ENCODE assay signal across 23 cellular contexts in the genomic region with DNA sequence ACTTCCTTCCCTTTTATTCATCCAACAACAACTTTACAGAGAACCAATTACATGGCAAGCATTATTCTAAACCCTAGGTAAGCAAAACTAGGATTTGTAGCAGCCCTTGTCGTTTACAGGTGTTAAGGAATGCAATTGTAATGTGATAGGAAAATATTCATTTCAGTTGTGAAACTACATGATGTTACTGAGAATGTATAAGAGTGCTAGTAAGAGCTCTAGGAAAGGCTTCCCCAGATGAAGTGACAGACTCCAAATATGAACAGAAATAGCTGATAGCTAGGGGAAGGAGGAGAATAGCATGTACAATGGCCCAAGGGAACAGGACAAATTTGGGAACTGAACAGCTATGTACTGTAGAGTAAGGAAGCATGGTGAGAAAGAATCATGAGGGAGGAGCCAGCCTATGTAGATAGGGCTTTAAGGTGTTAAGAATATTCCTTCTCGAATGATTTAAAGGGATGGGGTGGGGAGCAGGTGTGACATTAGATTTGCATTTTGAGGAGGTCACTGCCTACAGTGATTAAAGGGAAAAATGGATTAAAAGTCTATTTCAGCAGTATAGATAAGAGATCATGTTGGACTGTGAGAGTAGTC. TPM values are rescaled to one million over a fixed set of nuclear protein-coding genes. Genes with fewer than 3 reads are reported as not detected.
DNase-seq lines count a peak whose midpoint lies in the region; ATAC-seq and TF ChIP-seq lines count a peak whose summit lies in the region.
"Had no signal": no experiment of that assay in that cellular context is flagged by ENCODE, and none has a peak within 500 bp of the region (broad histone marks: within the 10 kb centered on the region; RNA-seq: fewer than 3 reads in every experiment).

No MANE protein-coding gene starts in this region.

- H3K4me1 ChIP-seq in HCT116 (ENCODE audit: control insufficient read depth in 1 of 2, insufficient read depth in 2 of 2, low read length in 2 of 2) = no peaks in the 10 kb centered on the region
- H3K4me1 ChIP-seq: Caco-2, Peyer's patch had no signal

- H3K9ac ChIP-seq in HCT116 (ENCODE audit: low read length) = no peak overlapping the region

- TF ChIP-seq CTCF in natural killer cell (IDR thresholded peaks at IDR 0.05) = no peak
- TF ChIP-seq CTCF in HCT116 (IDR thresholded peaks at IDR 0.05 in 2 of 3, conservative IDR thresholded peaks at IDR 0.05 in 1 of 3; ENCODE audit: borderline replicate concordance in 1 of 3, insufficient read depth in 1 of 3, low read depth in 2 of 3, low read length in 2 of 3) = no peak
- TF ChIP-seq CTCF in GM13977 (IDR thresholded peaks at IDR 0.05; ENCODE audit: extremely low read depth, insufficient read depth, missing control alignments) = no peak

- TF ChIP-seq RAD21 in HCT116 (IDR thresholded peaks at IDR 0.05; ENCODE audit: low read depth) = no peak

- DNase-seq in natural killer cell (no peak), HCT116 (ENCODE audit: low read depth, low spot score) (no peak), GM13977 (ENCODE audit: low spot score) (no peak), AG20443 (ENCODE audit: low spot score) (no peak)
- no peak for DNase-seq in natural killer cell treated with Interleukin-12 subunit alpha and Interleukin-12 subunit beta and Interleukin-15 and Interleukin-18, amount 100 ng/mL, for 72 hours (ENCODE audit: low spot score)
- no peak for DNase-seq in stimulated activated effector memory CD8-positive, alpha-beta T cell treated with anti-CD3 and anti-CD28 coated beads, Interleukin-12 subunit alpha, Interleukin-12 subunit beta, amount 100 ng/mL, for 72 hours (ENCODE audit: low spot score in 2 of 2)
- DNase-seq: C1 segment of cervical spinal cord; Caco-2; CD4-positive, alpha-beta memory T cell; DMS 273 treated with DMSO at 0.1 percent for 48 hours; DMS79; GF-D8; Karpas-422; NCI-H1092 treated with DMSO at 0.1 percent for 48 hours; NCI-H1436; NCI-H187; NCI-H2171 treated with DMSO at 0.1 percent for 48 hours; NCI-H524 treated with DMSO at 0.1 percent for 48 hours; NCI-H774; NK-92 treated with Interleukin-12 subunit alpha and Interleukin-12 subunit beta, amount 100 ng/mL, for 24 hours; Peyer's patch had no signal

- no peaks in the 10 kb centered on the region for H3K9me2 ChIP-seq in HCT116 (ENCODE audit: insufficient read depth)

- no peaks in the 10 kb centered on the region for H3K36me3 ChIP-seq in HCT116 (ENCODE audit: control insufficient read depth in 1 of 2, insufficient read depth in 2 of 2, low read length in 2 of 2)
- H3K36me3 ChIP-seq: Peyer's patch had no signal

- no peak for TF ChIP-seq POLR2A in HCT116 (IDR thresholded peaks at IDR 0.05; ENCODE audit: borderline replicate concordance, extremely low read depth, insufficient read depth, insufficient read length)

- POLR2A ChIA-PET in HCT116 (lab: Charles Lee) = no interaction called here

- peaks cover 14 to 30% of the 10 kb centered on the region in 2 donors for H3K4me1 Mint-ChIP-seq in natural killer cell
- peaks cover 11 to 13% of the 10 kb centered on the region in 2 donors for H3K4me1 Mint-ChIP-seq in natural killer cell treated with Interleukin-12 subunit alpha and Interleukin-12 subunit beta and Interleukin-15 and Interleukin-18, amount 100 ng/mL, for 72 hours (ENCODE audit: low read depth in 2 of 2)
- peaks cover 6% of the 10 kb centered on the region for H3K4me1 Mint-ChIP-seq in activated T-helper 17 cell treated with anti-CD3 and anti-CD28 coated beads, Interleukin-2, amount 50 U/mL, for 72 hours
- H3K4me1 Mint-ChIP-seq in stimulated activated effector memory CD8-positive, alpha-beta T cell treated with anti-CD3 and anti-CD28 coated beads, Interleukin-12 subunit alpha, Interleukin-12 subunit beta, amount 100 ng/mL, for 72 hours = peaks cover 10% of the 10 kb centered on the region

- no peak overlapping the region for H3K27ac ChIP-seq in HCT116 (ENCODE audit: low read depth, low read length)
- H3K27ac ChIP-seq: Peyer's patch had no signal

- H3K4me2 ChIP-seq in HCT116 (ENCODE audit: low read length) = no peak overlapping the region

- no peaks in the 10 kb centered on the region for H3K9me3 ChIP-seq in HCT116 (ENCODE audit: control insufficient read depth in 1 of 2, insufficient read depth in 1 of 2, low read depth in 1 of 2, low read length in 2 of 2)
- H3K9me3 ChIP-seq: Caco-2, Peyer's patch had no signal

- H3K27me3 ChIP-seq in HCT116 (ENCODE audit: insufficient read depth, low read length) = no peaks in the 10 kb centered on the region
- H3K27me3 ChIP-seq: Peyer's patch had no signal

- H3K9me3 Mint-ChIP-seq in natural killer cell = no peaks in the 10 kb centered on the region
- H3K9me3 Mint-ChIP-seq in natural killer cell treated with Interleukin-12 subunit alpha and Interleukin-12 subunit beta and Interleukin-15 and Interleukin-18, amount 100 ng/mL, for 72 hours = no peaks in the 10 kb centered on the region
- no peaks in the 10 kb centered on the region for H3K9me3 Mint-ChIP-seq in activated T-helper 17 cell treated with anti-CD3 and anti-CD28 coated beads, Interleukin-2, amount 50 U/mL, for 72 hours
- no peaks in the 10 kb centered on the region for H3K9me3 Mint-ChIP-seq in stimulated activated effector memory CD8-positive, alpha-beta T cell treated with anti-CD3 and anti-CD28 coated beads, Interleukin-12 subunit alpha, Interleukin-12 subunit beta, amount 100 ng/mL, for 72 hours
- H3K9me3 Mint-ChIP-seq: CD4-positive, alpha-beta memory T cell had no signal

- no peak overlapping the region for H2AFZ ChIP-seq in HCT116 (ENCODE audit: low read depth, low read length, poor library complexity, severe bottlenecking)

- no peaks in the 10 kb centered on the region for H4K20me1 ChIP-seq in HCT116 (ENCODE audit: insufficient read depth)

- RAD21 ChIA-PET in HCT116 (lab: Charles Lee; ENCODE audit: low non-redundant PET in 1 of 2, low total read pairs in 2 of 2, uncharacterized antibody in 2 of 2, unreplicated experiment in 2 of 2) = no interaction called here

- no TSS peak for BruUV-seq in HCT116 (replicated peaks; lab: Mats Ljungman, UMichigan)

- no peaks in the 10 kb centered on the region for H3K36me3 Mint-ChIP-seq in natural killer cell
- H3K36me3 Mint-ChIP-seq in natural killer cell treated with Interleukin-12 subunit alpha and Interleukin-12 subunit beta and Interleukin-15 and Interleukin-18, amount 100 ng/mL, for 72 hours = no peaks in the 10 kb centered on the region
- H3K36me3 Mint-ChIP-seq in activated T-helper 17 cell treated with anti-CD3 and anti-CD28 coated beads, Interleukin-2, amount 50 U/mL, for 72 hours (ENCODE audit: low read depth) = no peaks in the 10 kb centered on the region
- H3K36me3 Mint-ChIP-seq in stimulated activated effector memory CD8-positive, alpha-beta T cell treated with anti-CD3 and anti-CD28 coated beads, Interleukin-12 subunit alpha, Interleukin-12 subunit beta, amount 100 ng/mL, for 72 hours = peaks cover 6% of the 10 kb centered on the region

- no peak overlapping the region for H3K4me3 ChIP-seq in HCT116 (replicated peaks in 1 of 2; ENCODE audit: low read depth in 1 of 2, low read length in 2 of 2)
- H3K4me3 ChIP-seq: Peyer's patch had no signal

- H3K79me2 ChIP-seq in HCT116 (ENCODE audit: insufficient read depth, low read length) = no peaks in the 10 kb centered on the region

- no peak overlapping the region for H3K4me3 Mint-ChIP-seq in natural killer cell
- H3K4me3 Mint-ChIP-seq in natural killer cell treated with Interleukin-12 subunit alpha and Interleukin-12 subunit beta and Interleukin-15 and Interleukin-18, amount 100 ng/mL, for 72 hours = no peak overlapping the region
- H3K4me3 Mint-ChIP-seq in activated T-helper 17 cell treated with anti-CD3 and anti-CD28 coated beads, Interleukin-2, amount 50 U/mL, for 72 hours = no peak overlapping the region
- no peak overlapping the region for H3K4me3 Mint-ChIP-seq in stimulated activated effector memory CD8-positive, alpha-beta T cell treated with anti-CD3 and anti-CD28 coated beads, Interleukin-12 subunit alpha, Interleukin-12 subunit beta, amount 100 ng/mL, for 72 hours
- H3K4me3 Mint-ChIP-seq: CD4-positive, alpha-beta memory T cell had no signal

- H3K27me3 Mint-ChIP-seq in natural killer cell (ENCODE audit: low read depth in 2 of 2) = no peaks in the 10 kb centered on the region
- H3K27me3 Mint-ChIP-seq in natural killer cell treated with Interleukin-12 subunit alpha and Interleukin-12 subunit beta and Interleukin-15 and Interleukin-18, amount 100 ng/mL, for 72 hours = no peaks in the 10 kb centered on the region
- H3K27me3 Mint-ChIP-seq in activated T-helper 17 cell treated with anti-CD3 and anti-CD28 coated beads, Interleukin-2, amount 50 U/mL, for 72 hours = no peaks in the 10 kb centered on the region
- H3K27me3 Mint-ChIP-seq: CD4-positive, alpha-beta memory T cell had no signal

- in situ Hi-C loops in GM13977 (cut with MboI; ENCODE audit: low pct_unique_long_range_greater_than_20kb, low sequenced_read_pairs, unreplicated experiment) = no loop called here

- ATAC-seq in natural killer cell = no peak
- no peak for ATAC-seq in natural killer cell treated with Interleukin-12 subunit alpha and Interleukin-12 subunit beta and Interleukin-15 and Interleukin-18, amount 100 ng/mL, for 72 hours
- ATAC-seq in HCT116 = 0 out of 2 replicates have a peak, but pooled peaks have one; percentile 17
- ATAC-seq in activated T-helper 17 cell treated with anti-CD3 and anti-CD28 coated beads, Interleukin-2, amount 50 U/mL, for 72 hours (replicated peaks) = no peak
- peak; percentile 28 for ATAC-seq in stimulated activated effector memory CD8-positive, alpha-beta T cell treated with anti-CD3 and anti-CD28 coated beads, Interleukin-12 subunit alpha, Interleukin-12 subunit beta, amount 100 ng/mL, for 72 hours
- no peak for ATAC-seq in esophagus mucosa

- H3K27ac Mint-ChIP-seq in natural killer cell = peak overlapping the region; percentile 5 to 24
- no peak overlapping the region for H3K27ac Mint-ChIP-seq in natural killer cell treated with Interleukin-12 subunit alpha and Interleukin-12 subunit beta and Interleukin-15 and Interleukin-18, amount 100 ng/mL, for 72 hours
- H3K27ac Mint-ChIP-seq in activated T-helper 17 cell treated with anti-CD3 and anti-CD28 coated beads, Interleukin-2, amount 50 U/mL, for 72 hours = peak overlapping the region; percentile 6
- no peak overlapping the region for H3K27ac Mint-ChIP-seq in stimulated activated effector memory CD8-positive, alpha-beta T cell treated with anti-CD3 and anti-CD28 coated beads, Interleukin-12 subunit alpha, Interleukin-12 subunit beta, amount 100 ng/mL, for 72 hours

- CTCF ChIA-PET in HCT116 (lab: Charles Lee) = no interaction called here

- intact Hi-C loops in natural killer cell (cut with micrococcal nuclease) (no loop called here), HCT116 (cut with micrococcal nuclease) (no loop called here)

TF ChIP-seq in HCT116, 20 proteins besides CTCF, POLR2A, EP300 and RAD21 (continues in another document):
- TF ChIP-seq ELF1 (IDR thresholded peaks at IDR 0.05; ENCODE audit: borderline replicate concordance, low read depth) (no peak), SP1 (IDR thresholded peaks at IDR 0.05; ENCODE audit: low read depth) (no peak)

RNA-seq across cellular contexts. Expression of gene RPE, which starts 31.7 kb away (rescaled TPM):
- 10 to 100 TPM; 36.2 to 57.4 (median 52.4) TPM for total RNA-seq in natural killer cell
- total RNA-seq in natural killer cell treated with Interleukin-12 subunit alpha and Interleukin-12 subunit beta and Interleukin-15 and Interleukin-18, amount 100 ng/mL, for 72 hours = 10 to 100 TPM; 49.4 to 70.9 TPM
- 67.6 TPM for total RNA-seq in HCT116 (2021; ENCODE audit: unreplicated experiment)
- polyA plus RNA-seq in HCT116 (2012) = 33.9 and 38.7 TPM in 2 replicates
- total RNA-seq in activated T-helper 17 cell treated with anti-CD3 and anti-CD28 coated beads, Interleukin-2, amount 50 U/mL, for 72 hours = 10 to 100 TPM; 33.9 to 61.9 TPM
- 43.2 TPM for total RNA-seq in esophagus mucosa

Comparison
In these comparisons a context has a peak if more than half of its experiments do, and no peak if none do; other contexts are left out.
1. H3K27ac Mint-ChIP-seq: peak in natural killer cell (2 of 2) and activated T-helper 17 cell treated with anti-CD3 and anti-CD28 coated beads, Interleukin-2, amount 50 U/mL, for 72 hours (single experiment); none in natural killer cell treated with Interleukin-12 subunit alpha and Interleukin-12 subunit beta and Interleukin-15 and Interleukin-18, amount 100 ng/mL, for 72 hours (0 of 2) and stimulated activated effector memory CD8-positive, alpha-beta T cell treated with anti-CD3 and anti-CD28 coated beads, Interleukin-12 subunit alpha, Interleukin-12 subunit beta, amount 100 ng/mL, for 72 hours (single experiment).
2. ATAC-seq: peak in HCT116 (single experiment) and stimulated activated effector memory CD8-positive, alpha-beta T cell treated with anti-CD3 and anti-CD28 coated beads, Interleukin-12 subunit alpha, Interleukin-12 subunit beta, amount 100 ng/mL, for 72 hours (single experiment); none in natural killer cell (0 of 3), natural killer cell treated with Interleukin-12 subunit alpha and Interleukin-12 subunit beta and Interleukin-15 and Interleukin-18, amount 100 ng/mL, for 72 hours (0 of 2), activated T-helper 17 cell treated with anti-CD3 and anti-CD28 coated beads, Interleukin-2, amount 50 U/mL, for 72 hours (single experiment) and esophagus mucosa (single experiment).